Comparison of ENCODE assay signal across 9 cellular contexts in the genomic region with DNA sequence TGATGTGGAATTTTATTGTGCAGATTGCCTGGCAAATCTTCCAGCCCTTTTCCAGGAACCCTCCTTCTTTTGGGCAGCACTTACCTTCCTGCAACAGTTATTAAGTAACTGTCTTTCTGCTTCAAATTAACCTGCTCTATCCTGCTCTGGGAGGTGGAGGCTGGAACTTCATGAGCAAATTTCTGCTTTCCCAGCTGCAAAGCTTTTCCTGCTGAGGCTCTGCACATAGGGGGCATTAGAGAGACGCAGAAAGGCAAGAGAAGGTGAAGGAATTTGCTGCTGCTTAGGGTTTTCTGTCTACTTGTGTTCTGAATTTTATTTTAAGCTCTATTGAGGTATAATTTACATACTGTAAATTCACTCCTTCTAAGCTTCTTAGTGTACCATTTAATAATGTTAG.
DNase-seq lines count a peak whose midpoint lies in the region; ATAC-seq and TF ChIP-seq lines count a peak whose summit lies in the region.
"Had no signal": no experiment of that assay in that cellular context is flagged by ENCODE, and none has a peak within 500 bp of the region (broad histone marks: within the 10 kb centered on the region; RNA-seq: fewer than 3 reads in every experiment).

No MANE protein-coding gene starts in this region.

- no peaks in the 10 kb centered on the region for H3K36me3 ChIP-seq in mucosa of descending colon (ENCODE audit: low read depth)

- DNase-seq in NCI-H2171 treated with DMSO at 0.1 percent for 48 hours (lab: John Stamatoyannopoulos, UW) (peak; percentile 54), NCI-H2171 (lab: John Stamatoyannopoulos, UW) (no peak), NCI-H1092 treated with DMSO at 0.1 percent for 48 hours (lab: John Stamatoyannopoulos, UW) (peak; percentile 13), chondrocyte (ENCODE audit: low spot score) (no peak), mucosa of descending colon (peak in 1 of 3 donors; percentile 73)

- H3K4me3 ChIP-seq in mucosa of descending colon, result no peak overlapping the region

- H3K4me3 Mint-ChIP-seq in chondrocyte (ENCODE audit: unreplicated experiment), result no peak overlapping the region
- H3K4me3 Mint-ChIP-seq: CD4-positive, CD25-positive, alpha-beta regulatory T cell had no signal

- intact Hi-C loops in mucosa of descending colon (cut with DNase I, micrococcal nuclease), result no loop called here

- peaks cover 10% of the 10 kb centered on the region for H3K4me1 ChIP-seq in mucosa of descending colon (ENCODE audit: low read depth)

- TF ChIP-seq CTCF in chondrocyte (IDR thresholded peaks at IDR 0.05), result peak; percentile 78
- TF ChIP-seq CTCF in mucosa of descending colon (IDR thresholded peaks at IDR 0.05), result no peak

- no peak overlapping the region for H3K27ac Mint-ChIP-seq in chondrocyte (ENCODE audit: unreplicated experiment)
- H3K27ac Mint-ChIP-seq: CD4-positive, CD25-positive, alpha-beta regulatory T cell had no signal

- peaks cover 12% of the 10 kb centered on the region for H3K27me3 Mint-ChIP-seq in chondrocyte (ENCODE audit: low read depth)
- H3K27me3 Mint-ChIP-seq: CD4-positive, CD25-positive, alpha-beta regulatory T cell had no signal

- peaks cover 2% of the 10 kb centered on the region for H3K36me3 Mint-ChIP-seq in chondrocyte (ENCODE audit: low read depth)
- H3K36me3 Mint-ChIP-seq: CD4-positive, CD25-positive, alpha-beta regulatory T cell had no signal

- H3K4me1 Mint-ChIP-seq in chondrocyte (ENCODE audit: low read depth), result peaks cover 4% of the 10 kb centered on the region

- ATAC-seq in mucosa of descending colon (peak; percentile 65), GM19035 (IDR thresholded peaks at IDR 0.05; ENCODE audit: unreplicated experiment) (no peak), GM18861 (IDR thresholded peaks at IDR 0.05; ENCODE audit: unreplicated experiment) (no peak), GM21360 (IDR thresholded peaks at IDR 0.05; ENCODE audit: unreplicated experiment) (no peak)

- H3K9me3 ChIP-seq in mucosa of descending colon, result no peaks in the 10 kb centered on the region

- peaks cover 2% of the 10 kb centered on the region for H3K9me3 Mint-ChIP-seq in chondrocyte (ENCODE audit: low read depth)

Comparison
In these comparisons a context has a peak if more than half of its experiments do, and no peak if none do; other contexts are left out.
1. DNase-seq: peak in NCI-H2171 treated with DMSO at 0.1 percent for 48 hours (single experiment) and NCI-H1092 treated with DMSO at 0.1 percent for 48 hours (single experiment); none in NCI-H2171 (single experiment) and chondrocyte (single experiment).